Comparison of ENCODE assay signal across 10 cellular contexts in genomic region chr6:134041093-134041492, GRCh38. TPM values are rescaled to one million over a fixed set of nuclear protein-coding genes. Genes with fewer than 3 reads are reported as not detected.
DNase-seq lines count a peak whose midpoint lies in the region; ATAC-seq and TF ChIP-seq lines count a peak whose summit lies in the region.
"Had no signal": no experiment of that assay in that cellular context is flagged by ENCODE, and none has a peak within 500 bp of the region (broad histone marks: within the 10 kb centered on the region; RNA-seq: fewer than 3 reads in every experiment).

No MANE protein-coding gene starts in this region.

- TF ChIP-seq CTCF in cardiac fibroblast (IDR thresholded peaks at IDR 0.05; ENCODE audit: low read depth, low read length) (no peak), psoas muscle (IDR thresholded peaks at IDR 0.05) (no peak), sigmoid colon (IDR thresholded peaks at IDR 0.05) (no peak)

- ATAC-seq in psoas muscle: peak; percentile 77 to 92 (median 86)
- ATAC-seq in GM18861 (IDR thresholded peaks at IDR 0.05; ENCODE audit: unreplicated experiment): no peak
- ATAC-seq: natural killer cell treated with Interleukin-12 subunit alpha and Interleukin-12 subunit beta and Interleukin-15 and Interleukin-18, amount 100 ng/mL, for 72 hours had no signal

- TF ChIP-seq POLR2A in sigmoid colon (IDR thresholded peaks at IDR 0.05): no peak

- DNase-seq in HCEC 1CT: peak; percentile 36
- DNase-seq in NCI-H226: peak; percentile 38
- peak; percentile 56 to 67 for DNase-seq in cardiac fibroblast (ENCODE audit: low read depth in 2 of 2)
- no peak for DNase-seq in psoas muscle
- no peak for DNase-seq in activated gamma-delta T cell (lab: John Stamatoyannopoulos, UW)
- DNase-seq in sigmoid colon: no peak
- DNase-seq: NCI-H2029 treated with DMSO at 0.1 percent for 48 hours had no signal

- H3K27ac ChIP-seq in psoas muscle (peak overlapping the region; percentile 27), sigmoid colon (no peak overlapping the region)
- H3K27ac ChIP-seq: HL-60 had no signal

- H3K36me3 ChIP-seq in psoas muscle (ENCODE audit: insufficient read depth in 1 of 2, low read depth in 1 of 2) (no peaks in the 10 kb centered on the region), sigmoid colon (no peaks in the 10 kb centered on the region)

- H3K9me3 ChIP-seq in psoas muscle (no peaks in the 10 kb centered on the region), sigmoid colon (no peaks in the 10 kb centered on the region)

- intact Hi-C loops in psoas muscle (cut with DNase I) (no loop called here), sigmoid colon (cut with DNase I) (no loop called here)

- peaks cover 6% of the 10 kb centered on the region for H3K4me1 ChIP-seq in psoas muscle
- H3K4me1 ChIP-seq in sigmoid colon: no peaks in the 10 kb centered on the region

- H3K27me3 ChIP-seq in psoas muscle (ENCODE audit: insufficient read depth in 3 of 3, low read length in 2 of 3): no peaks in the 10 kb centered on the region
- no peaks in the 10 kb centered on the region for H3K27me3 ChIP-seq in sigmoid colon

- no peak overlapping the region for H3K4me3 ChIP-seq in cardiac fibroblast (replicated peaks in 1 of 2; ENCODE audit: low read depth in 2 of 2, low read length in 2 of 2)
- H3K4me3 ChIP-seq in psoas muscle: no peak overlapping the region
- no peak overlapping the region for H3K4me3 ChIP-seq in sigmoid colon

- no peak for TF ChIP-seq EP300 in sigmoid colon (IDR thresholded peaks at IDR 0.05)

RNA-seq across cellular contexts. Expression of gene SLC2A12, which starts 11.3 kb away (rescaled TPM):
- total RNA-seq in psoas muscle (1 to 10 TPM; 3.1 to 5.4 (median 4.2) TPM), sigmoid colon (10 to 100 TPM in 2 of 4 donors, 1 to 10 TPM in 2; 4.6 to 20.7 (median 10.9) TPM)
- polyA plus RNA-seq in psoas muscle (1 to 10 TPM in 2 of 3 donors, under 1 TPM in 1; 0.13 to 3.4 (median 1.9) TPM), sigmoid colon (under 1 TPM in 2 of 3 donors, not detected in 1; under 0.01 to 0.32 TPM)
- total RNA-seq: natural killer cell treated with Interleukin-12 subunit alpha and Interleukin-12 subunit beta and Interleukin-15 and Interleukin-18, amount 100 ng/mL, for 72 hours had no signal

Comparison
In these comparisons a context has a peak if more than half of its experiments do, and no peak if none do; other contexts are left out.
1. DNase-seq: peak in HCEC 1CT (single experiment), NCI-H226 (single experiment) and cardiac fibroblast (2 of 2); none in psoas muscle (0 of 2), activated gamma-delta T cell (single experiment) and sigmoid colon (single experiment).